2 cellular contexts compared by ENCODE assay signal in the genomic region with DNA sequence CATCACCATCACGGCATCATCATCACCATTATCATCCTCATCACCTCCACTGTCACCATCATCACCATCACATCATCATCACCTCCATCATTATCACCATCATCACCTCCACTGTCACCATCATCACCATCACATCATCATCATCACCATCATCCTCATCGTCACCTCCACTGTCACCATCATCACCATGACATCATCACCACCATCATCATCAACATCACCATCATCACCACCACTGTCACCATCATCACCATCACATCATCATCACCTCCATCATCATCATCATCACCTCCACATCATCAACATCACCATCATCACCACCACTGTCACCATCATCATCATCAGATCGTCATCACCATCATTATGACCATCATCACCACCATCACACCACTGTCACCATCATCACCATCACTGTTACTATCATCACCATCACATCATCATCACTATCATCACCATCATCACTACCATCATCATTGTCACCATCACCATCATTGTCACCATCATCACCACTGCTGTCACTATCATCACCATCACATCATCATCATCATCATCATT.
A peak's percentile ranks its signal among the peaks of the same experiment; 100 is the strongest.
TF ChIP-seq lines count a peak whose summit lies in the region.

No MANE protein-coding gene starts in this region.

TF ChIP-seq in HepG2, 621 proteins besides CTCF, POLR2A, EP300 and RAD21:
- TF ChIP-seq ZNF788 (CRISPR knock-in tag; IDR thresholded peaks at IDR 0.05; ENCODE audit: borderline replicate concordance) (no peak), MIER3 (CRISPR knock-in tag; IDR thresholded peaks at IDR 0.05; ENCODE audit: borderline replicate concordance) (no peak), ZNF282 (IDR thresholded peaks at IDR 0.05; ENCODE audit: partially characterized antibody) (peak; percentile 38), MTF1 (CRISPR knock-in tag; IDR thresholded peaks at IDR 0.05) (no peak), ATF7 (IDR thresholded peaks at IDR 0.05) (peak; percentile 99), ATF7 (CRISPR knock-in tag; IDR thresholded peaks at IDR 0.05) (no peak), ZFY (CRISPR knock-in tag; IDR thresholded peaks at IDR 0.05) (no peak), HDAC6 (IDR thresholded peaks at IDR 0.05; ENCODE audit: low read depth, low read length) (no peak), IKZF1 (IDR thresholded peaks at IDR 0.05) (peak; percentile 61; the same call in 1 of the 2 replicates), CREB1 (IDR thresholded peaks at IDR 0.05) (peak; percentile 99), CREB1 (CRISPR knock-in tag; IDR thresholded peaks at IDR 0.05) (no peak), FOXA1 (IDR thresholded peaks at IDR 0.05) (0 out of 2 replicates have a peak, but pooled peaks have one; percentile 25), FOXA1 (CRISPR knock-in tag; IDR thresholded peaks at IDR 0.05) (no peak), TGIF2 (CRISPR knock-in tag; IDR thresholded peaks at IDR 0.05) (no peak), ZNF563 (CRISPR knock-in tag; IDR thresholded peaks at IDR 0.05) (no peak), NKX3-1 (CRISPR knock-in tag; IDR thresholded peaks at IDR 0.05) (no peak), MBNL3 (CRISPR knock-in tag; conservative IDR thresholded peaks at IDR 0.05) (no peak), NBN (conservative IDR thresholded peaks at IDR 0.05) (no peak)
- TF ChIP-seq, protein P1, sequence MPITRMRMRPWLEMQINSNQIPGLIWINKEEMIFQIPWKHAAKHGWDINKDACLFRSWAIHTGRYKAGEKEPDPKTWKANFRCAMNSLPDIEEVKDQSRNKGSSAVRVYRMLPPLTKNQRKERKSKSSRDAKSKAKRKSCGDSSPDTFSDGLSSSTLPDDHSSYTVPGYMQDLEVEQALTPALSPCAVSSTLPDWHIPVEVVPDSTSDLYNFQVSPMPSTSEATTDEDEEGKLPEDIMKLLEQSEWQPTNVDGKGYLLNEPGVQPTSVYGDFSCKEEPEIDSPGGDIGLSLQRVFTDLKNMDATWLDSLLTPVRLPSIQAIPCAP (CRISPR knock-in tag; IDR thresholded peaks at IDR 0.05; ENCODE audit: low read depth): no peak
- TF ChIP-seq, protein P2, sequence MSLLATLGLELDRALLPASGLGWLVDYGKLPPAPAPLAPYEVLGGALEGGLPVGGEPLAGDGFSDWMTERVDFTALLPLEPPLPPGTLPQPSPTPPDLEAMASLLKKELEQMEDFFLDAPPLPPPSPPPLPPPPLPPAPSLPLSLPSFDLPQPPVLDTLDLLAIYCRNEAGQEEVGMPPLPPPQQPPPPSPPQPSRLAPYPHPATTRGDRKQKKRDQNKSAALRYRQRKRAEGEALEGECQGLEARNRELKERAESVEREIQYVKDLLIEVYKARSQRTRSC (CRISPR knock-in tag; IDR thresholded peaks at IDR 0.05; ENCODE audit: low read depth): no peak
- TF ChIP-seq, protein P3, sequence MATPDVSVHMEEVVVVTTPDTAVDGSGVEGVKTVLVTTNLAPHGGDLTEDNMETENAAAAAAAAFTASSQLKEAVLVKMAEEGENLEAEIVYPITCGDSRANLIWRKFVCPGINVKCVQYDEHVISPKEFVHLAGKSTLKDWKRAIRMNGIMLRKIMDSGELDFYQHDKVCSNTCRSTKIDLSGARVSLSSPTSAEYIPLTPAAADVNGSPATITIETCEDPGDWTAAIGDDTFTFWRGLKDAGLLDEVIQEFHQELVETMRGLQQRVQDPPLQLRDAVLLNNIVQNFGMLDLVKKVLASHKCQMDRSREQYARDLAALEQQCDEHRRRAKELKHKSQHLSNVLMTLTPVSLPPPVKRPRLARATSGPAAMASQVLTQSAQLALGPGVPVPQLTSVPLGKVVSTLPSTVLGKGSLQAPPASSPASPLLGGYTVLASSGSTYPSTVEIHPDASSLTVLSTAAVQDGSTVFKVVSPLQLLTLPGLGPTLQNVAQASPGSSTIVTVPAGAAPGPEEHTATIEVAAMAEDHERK (CRISPR knock-in tag; IDR thresholded peaks at IDR 0.05; ENCODE audit: low read depth): no peak
- TF ChIP-seq, protein P4, sequence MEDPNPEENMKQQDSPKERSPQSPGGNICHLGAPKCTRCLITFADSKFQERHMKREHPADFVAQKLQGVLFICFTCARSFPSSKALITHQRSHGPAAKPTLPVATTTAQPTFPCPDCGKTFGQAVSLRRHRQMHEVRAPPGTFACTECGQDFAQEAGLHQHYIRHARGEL (CRISPR knock-in tag; IDR thresholded peaks at IDR 0.05): no peak

TF ChIP-seq in H1, 55 proteins besides CTCF, POLR2A, EP300 and RAD21:
- no peak for TF ChIP-seq RBBP5 (IDR thresholded peaks at IDR 0.05; ENCODE audit: borderline replicate concordance, low read depth, low read length)
- no peak for TF ChIP-seq RXRA (IDR thresholded peaks at IDR 0.05; ENCODE audit: insufficient read depth, low read depth, low read length)
- TF ChIP-seq CBX5 (IDR thresholded peaks at IDR 0.05; ENCODE audit: low read depth, low read length): no peak
- no peak for TF ChIP-seq SIX5 (IDR thresholded peaks at IDR 0.05; ENCODE audit: low read depth, low read length)
- no peak for TF ChIP-seq POLR2AphosphoS5 (IDR thresholded peaks at IDR 0.05; ENCODE audit: low read depth, low read length)
- TF ChIP-seq BACH1 (IDR thresholded peaks at IDR 0.05; ENCODE audit: low read length): no peak
- TF ChIP-seq CBX8 (IDR thresholded peaks at IDR 0.05; ENCODE audit: borderline replicate concordance, low read depth, low read length): no peak
- TF ChIP-seq BRCA1 (IDR thresholded peaks at IDR 0.05; ENCODE audit: low read depth, low read length): no peak
- no peak for TF ChIP-seq SUZ12 (IDR thresholded peaks at IDR 0.05; ENCODE audit: low read length)
- no peak for TF ChIP-seq SP2 (IDR thresholded peaks at IDR 0.05; ENCODE audit: low read length)
- no peak for TF ChIP-seq SIRT6 (IDR thresholded peaks at IDR 0.05; ENCODE audit: low read length)
- no peak for TF ChIP-seq RNF2 (IDR thresholded peaks at IDR 0.05; ENCODE audit: borderline replicate concordance, low read depth, low read length, missing control alignments, poor library complexity, severe bottlenecking)
- TF ChIP-seq, protein P5, sequence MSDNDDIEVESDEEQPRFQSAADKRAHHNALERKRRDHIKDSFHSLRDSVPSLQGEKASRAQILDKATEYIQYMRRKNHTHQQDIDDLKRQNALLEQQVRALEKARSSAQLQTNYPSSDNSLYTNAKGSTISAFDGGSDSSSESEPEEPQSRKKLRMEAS (IDR thresholded peaks at IDR 0.05): no peak
- TF ChIP-seq HDAC6 (IDR thresholded peaks at IDR 0.05; ENCODE audit: low read depth, low read length): no peak
